ENCODE assay signal across 10 cellular contexts in genomic region chr4:180060159-180060889, GRCh38.
DNase-seq lines count a peak whose midpoint lies in the region; ATAC-seq and TF ChIP-seq lines count a peak whose summit lies in the region.
"Had no signal": no experiment of that assay in that cellular context is flagged by ENCODE, and none has a peak within 500 bp of the region (broad histone marks: within the 10 kb centered on the region; RNA-seq: fewer than 3 reads in every experiment).

No MANE protein-coding gene starts in this region.

- H3K4me3 Mint-ChIP-seq in glutamatergic neuron (ENCODE audit: unreplicated experiment) (peak overlapping the region; percentile 92), T-helper 17 cell (no peak overlapping the region)
- no peak overlapping the region for H3K4me3 Mint-ChIP-seq in activated T-helper 17 cell treated with anti-CD3 and anti-CD28 coated beads, Interleukin-2, amount 50 U/mL, for 72 hours
- no peak overlapping the region for H3K4me3 Mint-ChIP-seq in natural killer cell treated with Interleukin-12 subunit alpha and Interleukin-12 subunit beta and Interleukin-15 and Interleukin-18, amount 100 ng/mL, for 72 hours

- H3K9me3 Mint-ChIP-seq in glutamatergic neuron (ENCODE audit: unreplicated experiment) = peaks cover 14% of the 10 kb centered on the region
- no peaks in the 10 kb centered on the region for H3K9me3 Mint-ChIP-seq in activated T-helper 17 cell treated with anti-CD3 and anti-CD28 coated beads, Interleukin-2, amount 50 U/mL, for 72 hours
- no peaks in the 10 kb centered on the region for H3K9me3 Mint-ChIP-seq in natural killer cell treated with Interleukin-12 subunit alpha and Interleukin-12 subunit beta and Interleukin-15 and Interleukin-18, amount 100 ng/mL, for 72 hours
- H3K9me3 Mint-ChIP-seq: CD8-positive, alpha-beta T cell had no signal

- TF ChIP-seq CTCF in glutamatergic neuron (IDR thresholded peaks at IDR 0.05; ENCODE audit: partially characterized antibody, unreplicated experiment) = peak; percentile 16

- POLR2A ChIA-PET in HEK293T (lab: Yijun Ruan, JAX) = no interaction called here

- in situ Hi-C loops in SK-MEL-5 (cut with HindIII; ENCODE audit: low pct_unique_long_range_greater_than_20kb, low sequenced_read_pairs) = no loop called here

- H3K9me3 ChIP-seq in T-helper 17 cell (ENCODE audit: control insufficient read depth, low read length, poor library complexity, severe bottlenecking) = no peaks in the 10 kb centered on the region
- H3K9me3 ChIP-seq: mucosa of descending colon had no signal

- ATAC-seq in T-helper 17 cell (no peak), GM21526 (IDR thresholded peaks at IDR 0.05; ENCODE audit: low FRiP score, unreplicated experiment) (no peak)
- no peak for ATAC-seq in activated T-helper 17 cell treated with anti-CD3 and anti-CD28 coated beads, Interleukin-2, amount 50 U/mL, for 72 hours (replicated peaks)
- no peak for ATAC-seq in natural killer cell treated with Interleukin-12 subunit alpha and Interleukin-12 subunit beta and Interleukin-15 and Interleukin-18, amount 100 ng/mL, for 72 hours
- ATAC-seq: CD8-positive, alpha-beta T cell had no signal

- H3K27ac Mint-ChIP-seq in glutamatergic neuron (ENCODE audit: unreplicated experiment) = no peak overlapping the region
- no peak overlapping the region for H3K27ac Mint-ChIP-seq in T-helper 17 cell
- no peak overlapping the region for H3K27ac Mint-ChIP-seq in activated T-helper 17 cell treated with anti-CD3 and anti-CD28 coated beads, Interleukin-2, amount 50 U/mL, for 72 hours
- H3K27ac Mint-ChIP-seq in natural killer cell treated with Interleukin-12 subunit alpha and Interleukin-12 subunit beta and Interleukin-15 and Interleukin-18, amount 100 ng/mL, for 72 hours = no peak overlapping the region
- H3K27ac Mint-ChIP-seq: CD8-positive, alpha-beta T cell had no signal

- H3K27me3 Mint-ChIP-seq in glutamatergic neuron (ENCODE audit: unreplicated experiment) (peaks cover 1% of the 10 kb centered on the region), T-helper 17 cell (peaks cover 27% of the 10 kb centered on the region)
- H3K27me3 Mint-ChIP-seq in activated T-helper 17 cell treated with anti-CD3 and anti-CD28 coated beads, Interleukin-2, amount 50 U/mL, for 72 hours = peaks cover 24% of the 10 kb centered on the region
- H3K27me3 Mint-ChIP-seq in natural killer cell treated with Interleukin-12 subunit alpha and Interleukin-12 subunit beta and Interleukin-15 and Interleukin-18, amount 100 ng/mL, for 72 hours = peaks cover 13 to 18% of the 10 kb centered on the region in 2 donors

- H3K4me1 Mint-ChIP-seq in glutamatergic neuron (ENCODE audit: low read depth, unreplicated experiment) = peaks cover 3% of the 10 kb centered on the region
- H3K4me1 Mint-ChIP-seq in T-helper 17 cell = peaks cover 3% of the 10 kb centered on the region
- no peaks in the 10 kb centered on the region for H3K4me1 Mint-ChIP-seq in activated T-helper 17 cell treated with anti-CD3 and anti-CD28 coated beads, Interleukin-2, amount 50 U/mL, for 72 hours
- no peaks in the 10 kb centered on the region for H3K4me1 Mint-ChIP-seq in natural killer cell treated with Interleukin-12 subunit alpha and Interleukin-12 subunit beta and Interleukin-15 and Interleukin-18, amount 100 ng/mL, for 72 hours (ENCODE audit: low read depth in 2 of 2)

- CTCF ChIA-PET in HEK293T (lab: Yijun Ruan, JAX) = no interaction called here

- H3K36me3 Mint-ChIP-seq in glutamatergic neuron (ENCODE audit: unreplicated experiment) (no peaks in the 10 kb centered on the region), T-helper 17 cell (ENCODE audit: low read depth) (no peaks in the 10 kb centered on the region)
- H3K36me3 Mint-ChIP-seq in activated T-helper 17 cell treated with anti-CD3 and anti-CD28 coated beads, Interleukin-2, amount 50 U/mL, for 72 hours (ENCODE audit: low read depth) = no peaks in the 10 kb centered on the region
- H3K36me3 Mint-ChIP-seq in natural killer cell treated with Interleukin-12 subunit alpha and Interleukin-12 subunit beta and Interleukin-15 and Interleukin-18, amount 100 ng/mL, for 72 hours = peaks cover 4% of the 10 kb centered on the region
- H3K36me3 Mint-ChIP-seq: CD8-positive, alpha-beta T cell had no signal

- DNase-seq in 8988T = peak; percentile 40
- DNase-seq in HEK293T (ENCODE audit: extremely low spot score) = peak; percentile 27
- DNase-seq in SK-MEL-5 (ENCODE audit: low read depth, low spot score) = peak; percentile 50
- no peak for DNase-seq in glutamatergic neuron
- no peak for DNase-seq in T-helper 17 cell
- no peak for DNase-seq in natural killer cell treated with Interleukin-12 subunit alpha and Interleukin-12 subunit beta and Interleukin-15 and Interleukin-18, amount 100 ng/mL, for 72 hours (ENCODE audit: low spot score)
- DNase-seq: CD8-positive, alpha-beta T cell had no signal

TF ChIP-seq in HEK293T, 16 proteins besides CTCF, POLR2A, EP300 and RAD21:
- peak; percentile 69 for TF ChIP-seq L3MBTL2 (conservative IDR thresholded peaks at IDR 0.05)
- TF ChIP-seq CTBP1 (IDR thresholded peaks at IDR 0.05; ENCODE audit: borderline replicate concordance) = no peak

Comparison
In these comparisons a context has a peak if more than half of its experiments do, and no peak if none do; other contexts are left out.
1. DNase-seq: peak in 8988T (single experiment), HEK293T (single experiment) and SK-MEL-5 (single experiment); none in glutamatergic neuron (single experiment), T-helper 17 cell (0 of 3) and natural killer cell treated with Interleukin-12 subunit alpha and Interleukin-12 subunit beta and Interleukin-15 and Interleukin-18, amount 100 ng/mL, for 72 hours (single experiment).